ENCODE assay signal across 24 cellular contexts in the genomic region with DNA sequence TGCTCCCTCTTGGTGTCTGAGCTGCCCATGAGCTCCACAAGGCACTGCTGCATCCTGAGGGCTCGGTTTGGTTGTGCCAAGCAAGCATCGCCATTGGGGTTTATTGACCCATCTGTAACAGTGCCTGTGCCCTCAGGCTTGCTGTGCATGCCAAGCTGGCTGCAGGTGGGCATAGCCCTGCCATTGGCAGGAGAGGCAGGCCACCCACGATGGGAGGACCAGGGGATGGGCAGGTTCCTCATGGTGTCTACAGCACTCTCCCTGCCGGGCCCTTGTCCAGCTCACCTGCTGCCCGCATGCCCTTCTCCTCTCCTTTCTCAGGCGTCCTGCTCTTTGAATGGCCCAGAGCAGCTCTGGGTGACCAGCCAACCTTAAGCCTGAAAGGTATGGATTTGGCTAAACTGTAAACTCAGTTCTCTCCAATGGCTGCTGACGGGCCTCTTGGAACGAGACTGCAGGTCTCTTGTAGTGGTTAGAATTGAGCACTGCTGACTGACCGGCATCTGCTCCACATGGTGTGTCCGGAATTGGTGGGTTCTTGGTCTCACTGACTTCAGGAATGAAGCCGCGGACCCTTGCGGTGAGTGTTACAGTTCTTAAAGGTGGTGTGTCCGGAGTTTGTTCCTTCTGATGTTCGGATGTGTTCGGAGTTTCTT.
"Had no signal": no experiment of that assay in that cellular context is flagged by ENCODE, and none has a peak within 500 bp of the region (broad histone marks: within the 10 kb centered on the region; RNA-seq: fewer than 3 reads in every experiment).

No MANE protein-coding gene starts in this region.

- H3K9me3 ChIP-seq: pancreas, psoas muscle, right lobe of liver, sigmoid colon, stomach, thoracic aorta, thyroid gland, tibial nerve, upper lobe of right lung, uterus had no signal

- H3K4me3 ChIP-seq: pancreas, psoas muscle, right lobe of liver, sigmoid colon, stomach, thoracic aorta, thyroid gland, tibial nerve, upper lobe of right lung, uterus had no signal

- H3K27ac ChIP-seq: pancreas, psoas muscle, right lobe of liver, sigmoid colon, stomach, thoracic aorta, tibial nerve, upper lobe of right lung, uterus had no signal

- H3K4me1 ChIP-seq: pancreas, psoas muscle, upper lobe of right lung, uterus had no signal

- FAIRE-seq: pancreas, small intestine had no signal

- H3K27me3 ChIP-seq: pancreas, right lobe of liver, sigmoid colon, stomach, thyroid gland, tibial nerve, upper lobe of right lung, uterus had no signal

- H3K36me3 ChIP-seq: pancreas, right lobe of liver, thyroid gland, upper lobe of right lung, uterus had no signal

- ATAC-seq: naive thymus-derived CD8-positive, alpha-beta T cell; natural killer cell treated with Interleukin-12 subunit alpha and Interleukin-12 subunit beta and Interleukin-15 and Interleukin-18, amount 100 ng/mL, for 72 hours; pancreas; psoas muscle; right cardiac atrium; right lobe of liver; stimulated activated effector memory CD8-positive, alpha-beta T cell treated with anti-CD3 and anti-CD28 coated beads, Interleukin-12 subunit alpha, Interleukin-12 subunit beta, amount 100 ng/mL, for 72 hours; stimulated activated naive B cell treated with anti-CD40 and anti-IgM and Interleukin-4, amounts not matched to agents 10 μg/mL and 1 μg/mL and 100 μg/mL, for 72 hours; upper lobe of right lung had no signal

- DNase-seq: naive B cell; nephron progenitor cell; occipital lobe; pancreas; psoas muscle; right cardiac atrium; right lobe of liver; sigmoid colon; small intestine; stimulated activated CD4-positive, alpha-beta T cell treated with anti-CD3 and anti-CD28 coated beads, Interleukin-15, amount 100 ng/mL, for 24 hours; stimulated activated CD4-positive, alpha-beta T cell treated with anti-CD3 and anti-CD28 coated beads, Interleukin-2, amount 100 ng/mL, for 24 hours; stimulated activated CD4-positive, alpha-beta T cell treated with anti-CD3 and anti-CD28 coated beads, Interleukin-2, amount 100 ng/mL, for 48 hours; stimulated activated CD4-positive, alpha-beta T cell treated with anti-CD3 and anti-CD28 coated beads, Interleukin-4, amount 100 ng/mL, for 24 hours; stimulated activated naive B cell treated with anti-CD40 and anti-IgM and Interleukin-4, amounts not matched to agents 10 μg/mL and 1 μg/mL and 100 μg/mL, for 72 hours; stimulated activated naive CD4-positive, alpha-beta T cell treated with Interleukin-2 at 50 U/mL for 16 hours; stomach; upper lobe of right lung; uterus had no signal
